Comparison of ENCODE assay signal across 8 cellular contexts in the genomic region with DNA sequence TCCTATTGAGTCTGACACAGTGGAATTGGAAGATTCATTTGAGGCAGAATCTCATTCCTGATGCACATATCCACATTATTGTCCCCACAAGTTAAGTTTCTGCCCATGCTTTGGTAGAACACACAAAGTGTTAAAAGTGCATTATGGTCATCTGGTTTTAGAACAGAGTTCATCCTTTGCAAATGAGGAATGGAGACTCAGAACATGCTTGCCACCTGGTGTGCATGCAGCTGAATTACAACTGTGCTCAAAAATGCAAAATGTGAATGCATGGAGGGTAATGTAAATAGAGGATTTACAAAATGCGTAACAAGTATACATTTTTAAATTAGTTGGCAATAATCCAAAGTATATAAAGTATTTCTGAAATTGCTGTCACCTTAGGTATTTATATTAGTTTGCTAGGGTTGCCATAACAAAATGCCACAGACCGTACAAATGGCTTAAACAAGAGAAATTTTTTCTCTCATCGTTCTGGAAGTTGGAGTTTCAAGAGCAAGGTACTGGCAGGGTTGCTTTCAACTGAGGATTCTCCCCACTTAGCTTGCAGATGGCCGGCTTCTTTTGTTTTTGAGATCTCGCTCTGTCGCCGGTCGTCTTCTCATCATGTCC.
DNase-seq lines count a peak whose midpoint lies in the region; ATAC-seq and TF ChIP-seq lines count a peak whose summit lies in the region.

No MANE protein-coding gene starts in this region.

- H3K4me3 ChIP-seq in prostate gland: no peak overlapping the region

- DNase-seq in OCI-M1 (lab: John Stamatoyannopoulos, UW) (peak; percentile 64), prostate gland (ENCODE audit: low spot score) (no peak), cortex of kidney (lab: John Stamatoyannopoulos, UW) (no peak)
- no peak for DNase-seq in activated CD8-positive, alpha-beta memory T cell treated with anti-CD3 and anti-CD28 coated beads, Interleukin-2, amount 50 U/mL, for 48 hours

- TF ChIP-seq CTCF in C4-2B (conservative IDR thresholded peaks at IDR 0.05) (peak; percentile 86), prostate gland (IDR thresholded peaks at IDR 0.05) (peak in 3 of 4 experiments; percentile 32 to 70 (median 60))

- H3K36me3 ChIP-seq in prostate gland: no peaks in the 10 kb centered on the region

- TF ChIP-seq POLR2A in prostate gland (IDR thresholded peaks at IDR 0.05): no peak

- peak; percentile 83 for ATAC-seq in GM18909 (IDR thresholded peaks at IDR 0.05; ENCODE audit: poor library complexity, unreplicated experiment)
- peak; percentile 86 for ATAC-seq in HG03354 (IDR thresholded peaks at IDR 0.05; ENCODE audit: poor library complexity, severe bottlenecking, unreplicated experiment)
- ATAC-seq in esophagus mucosa: peak; percentile 48

- H3K4me1 ChIP-seq in prostate gland (replicated peaks): no peaks in the 10 kb centered on the region

- 46% methylated on average over 8 of the region's 8 CpGs for WGBS in prostate gland

- H3K27ac ChIP-seq in C4-2B (no peak overlapping the region), prostate gland (no peak overlapping the region)

- H3K9me3 ChIP-seq in prostate gland: no peaks in the 10 kb centered on the region

- intact Hi-C loops in prostate gland (cut with DNase I): no loop called here

- no peaks in the 10 kb centered on the region for H3K27me3 ChIP-seq in prostate gland (replicated peaks; ENCODE audit: insufficient read depth)
